5 cellular contexts compared by ENCODE assay signal in the genomic region with DNA sequence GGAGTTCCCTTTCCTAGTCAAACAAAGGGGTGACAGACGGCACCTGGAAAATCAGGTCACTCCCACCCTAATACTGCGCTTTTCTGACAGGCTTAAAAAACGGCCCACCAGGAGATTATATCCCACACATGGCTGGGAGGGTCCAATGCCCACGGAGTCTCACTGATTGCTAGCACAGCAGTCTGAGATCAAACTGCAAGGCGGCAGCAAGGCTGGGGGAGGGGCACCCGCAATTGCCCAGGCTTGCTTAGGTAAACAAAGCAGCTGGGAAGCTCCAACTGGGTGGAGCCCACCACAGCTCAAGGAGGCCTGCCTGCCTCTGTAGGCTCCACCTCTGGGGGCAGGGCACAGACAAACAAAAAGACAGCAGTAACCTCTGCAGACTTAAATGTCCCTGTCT.
DNase-seq lines count a peak whose midpoint lies in the region; ATAC-seq, FAIRE-seq and TF ChIP-seq lines count a peak whose summit lies in the region.
"Not testable (repeated sequence)": the region's sequence is repeated elsewhere in the genome, so short reads cannot be mapped to it uniquely, and the experiment has no call there.

No MANE protein-coding gene starts in this region.

- WGBS in HepG2 (ENCODE audit: low lambda C conversion rate) = 0% methylated on average over 3 of the region's 6 CpGs

- not testable (repeated sequence) for H3K4me1 ChIP-seq in PC-9 (replicated peaks; ENCODE audit: insufficient read depth); HepG2 (ENCODE audit: insufficient read depth, low read length)

- CTCF ChIA-PET in PC-9 (lab: Charles Lee); HepG2 (lab: Yijun Ruan, JAX; ENCODE audit: low intra/inter-chr PET ratio, low total read pairs): not testable (repeated sequence)

- not testable (repeated sequence) for TF ChIP-seq EP300 in HepG2 (IDR thresholded peaks at IDR 0.05; ENCODE audit: low read depth in 2 of 2, low read length in 2 of 2); HepG2 (CRISPR knock-in tag; IDR thresholded peaks at IDR 0.05; ENCODE audit: borderline replicate concordance)

- H2AFZ ChIP-seq in PC-9; HepG2 (ENCODE audit: low read length): not testable (repeated sequence)

- H3F3A ChIP-seq in PC-9 (ENCODE audit: insufficient read depth, low read depth) = not testable (repeated sequence)

- not testable (repeated sequence) for ATAC-seq in HepG2

- H3K79me2 ChIP-seq in PC-9 (ENCODE audit: low read depth); HepG2 (ENCODE audit: insufficient read depth, low read length): not testable (repeated sequence)

- peak; percentile 21 for DNase-seq in COLO668 (lab: John Stamatoyannopoulos, UW; ENCODE audit: unreplicated experiment)
- peak; percentile 15 for DNase-seq in Caki2 (ENCODE audit: low read depth)
- peak; percentile 20 for DNase-seq in NCI-H2171 treated with DMSO at 0.1 percent for 48 hours (lab: John Stamatoyannopoulos, UW)
- DNase-seq in PC-9; HepG2 (ENCODE audit: low spot score): not testable (repeated sequence)

- not testable (repeated sequence) for H3K9ac ChIP-seq in HepG2 (ENCODE audit: insufficient read depth, low read depth, low read length)

- not testable (repeated sequence) for H3K27ac ChIP-seq in PC-9; HepG2 (ENCODE audit: extremely low read length, insufficient read depth, low read length)

- H3K27me3 ChIP-seq in PC-9 (ENCODE audit: insufficient read depth, low read depth); HepG2 (ENCODE audit: control insufficient read depth in 1 of 2, insufficient read depth in 2 of 2, low read length in 2 of 2): not testable (repeated sequence)

- POLR2A ChIA-PET in PC-9 (lab: Charles Lee; ENCODE audit: unreplicated experiment); HepG2 (lab: Yijun Ruan, JAX): not testable (repeated sequence)

- H3K36me3 ChIP-seq in PC-9 (ENCODE audit: low read depth); HepG2 (replicated peaks in 1 of 2; ENCODE audit: control insufficient read depth in 1 of 2, insufficient read depth in 2 of 2, low read length in 2 of 2): not testable (repeated sequence)

- not testable (repeated sequence) for BruUV-seq in PC-9 (replicated peaks; lab: Mats Ljungman, UMichigan); HepG2 (replicated peaks; lab: Mats Ljungman, UMichigan)

- FAIRE-seq in HepG2 (lab: Jason Lieb, UNC) = not testable (repeated sequence)

- TF ChIP-seq RAD21 in HepG2 (CRISPR knock-in tag; IDR thresholded peaks at IDR 0.05) = not testable (repeated sequence)

- intact Hi-C loops in PC-9 (cut with micrococcal nuclease; ENCODE audit: unreplicated experiment); HepG2 (cut with micrococcal nuclease; ENCODE audit: unreplicated experiment): not testable (repeated sequence)

- not testable (repeated sequence) for TF ChIP-seq POLR2A in HepG2 (IDR thresholded peaks at IDR 0.05; ENCODE audit: insufficient read depth in 1 of 2, low read depth in 2 of 2, low read length in 2 of 2)

- not testable (repeated sequence) for H3K9me2 ChIP-seq in PC-9 (ENCODE audit: insufficient read depth)

- not testable (repeated sequence) for H4K20me1 ChIP-seq in PC-9 (ENCODE audit: insufficient read depth); HepG2 (ENCODE audit: insufficient read depth, low read length)

- not testable (repeated sequence) for H3K4me3 ChIP-seq in PC-9; HepG2 (replicated peaks in 1 of 3; ENCODE audit: insufficient read depth in 1 of 3, low read depth in 2 of 3, low read length in 3 of 3)

- not testable (repeated sequence) for H3K9me3 ChIP-seq in PC-9 (ENCODE audit: insufficient read depth, low read depth)
- peaks cover 28% of the 10 kb centered on the region for H3K9me3 ChIP-seq in HepG2 (ENCODE audit: low read length)

- H3K4me2 ChIP-seq in PC-9 = peak overlapping the region; percentile 16; the same call in 1 of the 2 replicates
- H3K4me2 ChIP-seq in HepG2 (ENCODE audit: low read depth, low read length) = not testable (repeated sequence)

- TF ChIP-seq CTCF in PC-9 (conservative IDR thresholded peaks at IDR 0.05); HepG2 (CRISPR knock-in tag; IDR thresholded peaks at IDR 0.05): not testable (repeated sequence)

- in situ Hi-C loops in Caki2 (cut with HindIII; ENCODE audit: low pct_unique_long_range_greater_than_20kb, low sequenced_read_pairs); HepG2 (cut with HindIII; ENCODE audit: extremely low pct_ligation_motif_present, low pct_unique_long_range_greater_than_20kb): not testable (repeated sequence)

TF ChIP-seq in HepG2, 621 proteins besides CTCF, POLR2A, EP300 and RAD21:
- TF ChIP-seq, protein P1, sequence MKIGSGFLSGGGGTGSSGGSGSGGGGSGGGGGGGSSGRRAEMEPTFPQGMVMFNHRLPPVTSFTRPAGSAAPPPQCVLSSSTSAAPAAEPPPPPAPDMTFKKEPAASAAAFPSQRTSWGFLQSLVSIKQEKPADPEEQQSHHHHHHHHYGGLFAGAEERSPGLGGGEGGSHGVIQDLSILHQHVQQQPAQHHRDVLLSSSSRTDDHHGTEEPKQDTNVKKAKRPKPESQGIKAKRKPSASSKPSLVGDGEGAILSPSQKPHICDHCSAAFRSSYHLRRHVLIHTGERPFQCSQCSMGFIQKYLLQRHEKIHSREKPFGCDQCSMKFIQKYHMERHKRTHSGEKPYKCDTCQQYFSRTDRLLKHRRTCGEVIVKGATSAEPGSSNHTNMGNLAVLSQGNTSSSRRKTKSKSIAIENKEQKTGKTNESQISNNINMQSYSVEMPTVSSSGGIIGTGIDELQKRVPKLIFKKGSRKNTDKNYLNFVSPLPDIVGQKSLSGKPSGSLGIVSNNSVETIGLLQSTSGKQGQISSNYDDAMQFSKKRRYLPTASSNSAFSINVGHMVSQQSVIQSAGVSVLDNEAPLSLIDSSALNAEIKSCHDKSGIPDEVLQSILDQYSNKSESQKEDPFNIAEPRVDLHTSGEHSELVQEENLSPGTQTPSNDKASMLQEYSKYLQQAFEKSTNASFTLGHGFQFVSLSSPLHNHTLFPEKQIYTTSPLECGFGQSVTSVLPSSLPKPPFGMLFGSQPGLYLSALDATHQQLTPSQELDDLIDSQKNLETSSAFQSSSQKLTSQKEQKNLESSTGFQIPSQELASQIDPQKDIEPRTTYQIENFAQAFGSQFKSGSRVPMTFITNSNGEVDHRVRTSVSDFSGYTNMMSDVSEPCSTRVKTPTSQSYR (CRISPR knock-in tag; IDR thresholded peaks at IDR 0.05; ENCODE audit: borderline replicate concordance) = peak; percentile 41; the same call in 1 of the 2 replicates
TF ChIP-seq in HepG2: peak in this region for 1; not testable (repeated sequence) for 620.
